ENCODE assay signal across 11 cellular contexts in genomic region chr1:230475856-230476621, GRCh38. TPM values are rescaled to one million over a fixed set of nuclear protein-coding genes. Genes with fewer than 3 reads are reported as not detected.
DNase-seq lines count a peak whose midpoint lies in the region; ATAC-seq and TF ChIP-seq lines count a peak whose summit lies in the region.
"Not testable (repeated sequence)": the region's sequence is repeated elsewhere in the genome, so short reads cannot be mapped to it uniquely, and the experiment has no call there.
"Had no signal": no experiment of that assay in that cellular context is flagged by ENCODE, and none has a peak within 500 bp of the region (broad histone marks: within the 10 kb centered on the region; RNA-seq: fewer than 3 reads in every experiment).

No MANE protein-coding gene starts in this region.

- H3K27me3 Mint-ChIP-seq in nephron progenitor cell (ENCODE audit: low read depth, poor library complexity): peaks cover 34% of the 10 kb centered on the region

- in situ Hi-C loops in SK-MEL-5 (cut with HindIII; ENCODE audit: low pct_unique_long_range_greater_than_20kb, low sequenced_read_pairs): not testable (repeated sequence)

- not testable (repeated sequence) for H3K9ac ChIP-seq in HUES6 (ENCODE audit: low read length)

- not testable (repeated sequence) for H3K27ac Mint-ChIP-seq in nephron progenitor cell

- not testable (repeated sequence) for H3K4me1 Mint-ChIP-seq in nephron progenitor cell

- not testable (repeated sequence) for H3K36me3 Mint-ChIP-seq in nephron progenitor cell (ENCODE audit: low read depth)

- ATAC-seq in foreskin keratinocyte: not testable (repeated sequence)

- H3K27me3 ChIP-seq in BE2C; HUES6 (ENCODE audit: control insufficient read depth, insufficient read depth, low read length): not testable (repeated sequence)
- peaks cover 65% of the 10 kb centered on the region for H3K27me3 ChIP-seq in foreskin keratinocyte

- H3K36me3 ChIP-seq in BE2C; HUES6 (ENCODE audit: control insufficient read depth, insufficient read depth, low read length): not testable (repeated sequence)

- not testable (repeated sequence) for H3K4me3 Mint-ChIP-seq in nephron progenitor cell

- TF ChIP-seq CTCF in BE2C (IDR thresholded peaks at IDR 0.05; ENCODE audit: low read depth, low read length) (peak; percentile 50), foreskin keratinocyte (conservative IDR thresholded peaks at IDR 0.05) (peak; percentile 11)
- TF ChIP-seq CTCF in nephron progenitor cell (IDR thresholded peaks at IDR 0.05): not testable (repeated sequence)

- H3K27ac ChIP-seq in HUES6 (ENCODE audit: low read depth, low read length); foreskin keratinocyte: not testable (repeated sequence)

- H3K4me3 ChIP-seq in BE2C (ENCODE audit: low read depth, low read length): not testable (repeated sequence)
- H3K4me3 ChIP-seq in HUES6 (ENCODE audit: low read depth, low read length): 0 out of 2 replicates have a peak overlapping the region, but pooled peaks have one; percentile 18

- H3K9me3 Mint-ChIP-seq in nephron progenitor cell: peaks cover 24% of the 10 kb centered on the region

- not testable (repeated sequence) for H3K9me3 ChIP-seq in BE2C; HUES6 (ENCODE audit: control insufficient read depth, insufficient read depth, low read depth, low read length)

- DNase-seq in BE2C: peak; percentile 55
- DNase-seq in DMS153 treated with DMSO at 0.1 percent for 48 hours (lab: John Stamatoyannopoulos, UW; ENCODE audit: unreplicated experiment): peak; percentile 45
- DNase-seq in NCI-H345 (lab: John Stamatoyannopoulos, UW): peak; percentile 12
- peak; percentile 40 for DNase-seq in NCI-H82 (lab: John Stamatoyannopoulos, UW)
- peak; percentile 28 for DNase-seq in SK-MEL-5 (ENCODE audit: low read depth, low spot score)
- DNase-seq in foreskin keratinocyte: not testable (repeated sequence)
- DNase-seq in nephron progenitor cell: peak; percentile 27

- not testable (repeated sequence) for H3K4me1 ChIP-seq in BE2C, foreskin keratinocyte
- H3K4me1 ChIP-seq in HUES6 (ENCODE audit: control insufficient read depth, insufficient read depth, low read length): peaks cover 11% of the 10 kb centered on the region

RNA-seq across cellular contexts. Expression of gene PGBD5, which starts 49.9 kb away (rescaled TPM):
- 7.0 TPM for polyA plus RNA-seq in BE2C (2012; ENCODE audit: insufficient read depth, insufficient read length, low read depth)
- total RNA-seq in SK-MEL-5 (2014; rRNA removed; shearing (Covaris generic)): 0.61 and 0.80 TPM in 2 replicates
- polyA plus RNA-seq in SK-MEL-5 (2015; cell fraction: cytosol; rRNA removed): 0.98 and 3.2 TPM in 2 replicates
- polyA plus RNA-seq in SK-MEL-5 (2015; cell fraction: nucleus; rRNA removed): 0.20 and 0.43 TPM in 2 replicates
- total RNA-seq in foreskin keratinocyte: 0.14 and 0.20 TPM in 2 replicates
- polyA plus RNA-seq in foreskin keratinocyte: 0.01 and 0.09 TPM in 2 replicates
- total RNA-seq: CD8-positive, alpha-beta T cell; HT-29; NCI-H460 had no signal
